In the genomic region with DNA sequence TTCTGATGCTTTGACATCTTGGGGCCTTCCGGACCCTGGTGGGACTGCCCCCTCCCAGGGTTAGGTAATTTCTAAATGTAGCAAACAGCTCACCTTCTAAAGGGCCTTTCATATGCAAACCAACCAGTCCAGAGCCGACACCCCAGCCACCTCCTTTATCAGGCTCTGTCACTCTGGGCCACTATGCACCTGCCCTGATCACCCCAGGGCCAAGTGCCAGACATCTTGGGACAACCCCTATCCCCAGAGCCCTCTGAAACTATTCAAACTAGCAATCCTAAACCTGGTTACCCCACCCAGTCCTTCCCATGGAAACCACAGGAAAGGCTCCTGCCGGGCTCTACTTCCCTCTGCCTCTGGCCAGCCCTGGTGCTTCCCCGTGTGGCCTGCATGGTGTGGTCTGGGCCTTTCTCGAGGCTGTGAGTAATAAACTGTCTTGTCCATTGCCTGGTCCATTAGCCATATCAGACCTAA, we compare ENCODE assay signal across 22 cellular contexts.
A peak's percentile ranks its signal among the peaks of the same experiment; 100 is the strongest.
DNase-seq lines count a peak whose midpoint lies in the region; ATAC-seq and TF ChIP-seq lines count a peak whose summit lies in the region.
"Had no signal": no experiment of that assay in that cellular context is flagged by ENCODE, and none has a peak within 500 bp of the region (broad histone marks: within the 10 kb centered on the region; RNA-seq: fewer than 3 reads in every experiment).

No MANE protein-coding gene starts in this region.

- no peaks in the 10 kb centered on the region for H3K36me3 Mint-ChIP-seq in chondrocyte (ENCODE audit: low read depth)
- H3K36me3 Mint-ChIP-seq in stimulated activated memory B cell treated with anti-CD40 and anti-IgM and Interleukin-4, amounts not matched to agents 10 μg/mL and 1 μg/mL and 100 μg/mL, for 72 hours = no peaks in the 10 kb centered on the region

- no peaks in the 10 kb centered on the region for H3K9me3 Mint-ChIP-seq in chondrocyte (ENCODE audit: low read depth)
- H3K9me3 Mint-ChIP-seq in stimulated activated memory B cell treated with anti-CD40 and anti-IgM and Interleukin-4, amounts not matched to agents 10 μg/mL and 1 μg/mL and 100 μg/mL, for 72 hours = no peaks in the 10 kb centered on the region
- H3K9me3 Mint-ChIP-seq: CD4-positive, alpha-beta T cell had no signal

- peaks cover 8% of the 10 kb centered on the region for H3K4me1 Mint-ChIP-seq in chondrocyte (ENCODE audit: low read depth)
- peaks cover 52% of the 10 kb centered on the region for H3K4me1 Mint-ChIP-seq in stimulated activated memory B cell treated with anti-CD40 and anti-IgM and Interleukin-4, amounts not matched to agents 10 μg/mL and 1 μg/mL and 100 μg/mL, for 72 hours

- ATAC-seq in HG02678 (IDR thresholded peaks at IDR 0.05; ENCODE audit: unreplicated experiment) (peak; percentile 39), HG02973 (IDR thresholded peaks at IDR 0.05; ENCODE audit: unreplicated experiment) (no peak)
- ATAC-seq in stimulated activated memory B cell treated with anti-CD40 and anti-IgM and Interleukin-4, amounts not matched to agents 10 μg/mL and 1 μg/mL and 100 μg/mL, for 72 hours = peak; percentile 44
- ATAC-seq: gastroesophageal sphincter had no signal

- no peak overlapping the region for H3K4me3 Mint-ChIP-seq in chondrocyte (ENCODE audit: unreplicated experiment)
- no peak overlapping the region for H3K4me3 Mint-ChIP-seq in stimulated activated memory B cell treated with anti-CD40 and anti-IgM and Interleukin-4, amounts not matched to agents 10 μg/mL and 1 μg/mL and 100 μg/mL, for 72 hours
- H3K4me3 Mint-ChIP-seq: CD4-positive, alpha-beta T cell had no signal

- no peak for TF ChIP-seq CTCF in chondrocyte (IDR thresholded peaks at IDR 0.05)

- DNase-seq in DMS79 treated with DMSO at 0.1 percent for 48 hours (lab: John Stamatoyannopoulos, UW) (peak; percentile 4), DMS79 (lab: John Stamatoyannopoulos, UW) (no peak), chondrocyte (ENCODE audit: low spot score) (peak; percentile 37), SIG-M5 (lab: John Stamatoyannopoulos, UW) (no peak)
- no peak for DNase-seq in stimulated activated CD4-positive, alpha-beta T cell treated with anti-CD3 and anti-CD28 coated beads, Interleukin-4, amount 100 ng/mL, for 4 hours
- DNase-seq: activated CD4-positive, CD25-positive, alpha-beta regulatory T cell; activated CD8-positive, alpha-beta memory T cell treated with anti-CD3 and anti-CD28 coated beads, Interleukin-2, amount 50 U/mL, for 4 hours; activated naive CD4-positive, alpha-beta T cell treated with Interleukin-2 at 50 U/mL for 16 hours; CD4-positive, alpha-beta T cell; cortex of kidney; mesenchymal stem cell; MG63; NCI-H2029 treated with DMSO at 0.1 percent for 48 hours; NCI-H526 treated with DMSO at 0.1 percent for 48 hours; Peyer's patch; sigmoid colon; stimulated activated CD4-positive, alpha-beta T cell treated with anti-CD3 and anti-CD28 coated beads, Interleukin-4, amount 100 ng/mL, for 24 hours; trophoblast cell had no signal

- H3K27me3 Mint-ChIP-seq in chondrocyte (ENCODE audit: low read depth) = peaks cover 35% of the 10 kb centered on the region
- peaks cover 26% of the 10 kb centered on the region for H3K27me3 Mint-ChIP-seq in stimulated activated memory B cell treated with anti-CD40 and anti-IgM and Interleukin-4, amounts not matched to agents 10 μg/mL and 1 μg/mL and 100 μg/mL, for 72 hours
- H3K27me3 Mint-ChIP-seq: CD4-positive, alpha-beta T cell had no signal

- H3K27ac Mint-ChIP-seq in chondrocyte (ENCODE audit: unreplicated experiment) = no peak overlapping the region
- H3K27ac Mint-ChIP-seq in stimulated activated memory B cell treated with anti-CD40 and anti-IgM and Interleukin-4, amounts not matched to agents 10 μg/mL and 1 μg/mL and 100 μg/mL, for 72 hours = peak overlapping the region; percentile 45
- H3K27ac Mint-ChIP-seq: CD4-positive, alpha-beta T cell had no signal

Comparison
In these comparisons a context has a peak if more than half of its experiments do, and no peak if none do; other contexts are left out.
1. DNase-seq: peak in DMS79 treated with DMSO at 0.1 percent for 48 hours (single experiment) and chondrocyte (single experiment); none in DMS79 (single experiment), stimulated activated CD4-positive, alpha-beta T cell treated with anti-CD3 and anti-CD28 coated beads, Interleukin-4, amount 100 ng/mL, for 4 hours (0 of 2) and SIG-M5 (single experiment).